20 cellular contexts compared by ENCODE assay signal in genomic region chr15:60937278-60937677, GRCh38.
A peak's percentile ranks its signal among the peaks of the same experiment; 100 is the strongest.
DNase-seq lines count a peak whose midpoint lies in the region; ATAC-seq, FAIRE-seq and TF ChIP-seq lines count a peak whose summit lies in the region.
"Had no signal": no experiment of that assay in that cellular context is flagged by ENCODE, and none has a peak within 500 bp of the region (broad histone marks: within the 10 kb centered on the region; RNA-seq: fewer than 3 reads in every experiment).

No MANE protein-coding gene starts in this region.

- H3K27ac ChIP-seq in endothelial cell of umbilical vein (ENCODE audit: insufficient read depth, low read depth, low read length), result no peak overlapping the region
- H3K27ac ChIP-seq in esophagus squamous epithelium, result no peak overlapping the region
- no peak overlapping the region for H3K27ac ChIP-seq in osteoblast (ENCODE audit: low read depth, low read length)
- H3K27ac ChIP-seq: 22Rv1, BLaER1, C4-2B had no signal

- no peak overlapping the region for H3K9ac ChIP-seq in endothelial cell of umbilical vein (replicated peaks; ENCODE audit: extremely low read depth, insufficient read depth, low read length)
- H3K9ac ChIP-seq: BLaER1 had no signal

- H4K20me1 ChIP-seq in endothelial cell of umbilical vein (replicated peaks; ENCODE audit: control insufficient read depth, extremely low read depth, insufficient read depth, low read length) (no peaks in the 10 kb centered on the region), osteoblast (ENCODE audit: insufficient read depth, low read length) (no peaks in the 10 kb centered on the region)
- H4K20me1 ChIP-seq: BLaER1 had no signal

- H3K79me2 ChIP-seq in endothelial cell of umbilical vein (ENCODE audit: control insufficient read depth, insufficient read depth, low read length), result no peaks in the 10 kb centered on the region
- no peaks in the 10 kb centered on the region for H3K79me2 ChIP-seq in osteoblast (ENCODE audit: insufficient read depth, low read length)

- POLR2A ChIA-PET in endothelial cell of umbilical vein (lab: Charles Lee), result no interaction called here

- no TSS peak for BruUV-seq in endothelial cell of umbilical vein (replicated peaks; lab: Mats Ljungman, UMichigan)

- H3K4me1 ChIP-seq in endothelial cell of umbilical vein (ENCODE audit: control insufficient read depth, extremely low read depth, insufficient read depth, low read length) (no peaks in the 10 kb centered on the region), esophagus squamous epithelium (peaks cover 0 to 40% (median 8%) of the 10 kb centered on the region in 3 donors), osteoblast (ENCODE audit: insufficient read depth, low read length) (peaks cover 13% of the 10 kb centered on the region)
- H3K4me1 ChIP-seq: BLaER1, Caco-2 had no signal

- TF ChIP-seq CTCF in endothelial cell of umbilical vein (IDR thresholded peaks at IDR 0.05; ENCODE audit: extremely low read depth in 1 of 2, insufficient read depth in 1 of 2, low read depth in 1 of 2, low read length in 2 of 2), result no peak
- TF ChIP-seq CTCF in esophagus squamous epithelium (IDR thresholded peaks at IDR 0.05), result no peak
- no peak for TF ChIP-seq CTCF in osteoblast (IDR thresholded peaks at IDR 0.05; ENCODE audit: extremely low read depth, low read depth, low read length)

- no peak for FAIRE-seq in endothelial cell of umbilical vein (lab: Jason Lieb, UNC)
- FAIRE-seq: A204.1, GM12878 had no signal

- intact Hi-C loops in endothelial cell of umbilical vein (cut with micrococcal nuclease) (no loop called here), esophagus squamous epithelium (cut with DNase I) (no loop called here)

- TF ChIP-seq POLR2A in endothelial cell of umbilical vein (IDR thresholded peaks at IDR 0.05; ENCODE audit: low read depth, low read length) (no peak), esophagus squamous epithelium (IDR thresholded peaks at IDR 0.05) (no peak)

- no peaks in the 10 kb centered on the region for H3K9me3 ChIP-seq in endothelial cell of umbilical vein (replicated peaks; ENCODE audit: control insufficient read depth, insufficient read depth, low read length)
- no peaks in the 10 kb centered on the region for H3K9me3 ChIP-seq in esophagus squamous epithelium
- H3K9me3 ChIP-seq in osteoblast (ENCODE audit: low read depth, low read length), result no peaks in the 10 kb centered on the region
- H3K9me3 ChIP-seq: BLaER1, Caco-2 had no signal

- H2AFZ ChIP-seq in endothelial cell of umbilical vein (ENCODE audit: low read depth, low read length) (no peak overlapping the region), osteoblast (ENCODE audit: low read length) (no peak overlapping the region)
- H2AFZ ChIP-seq: GM23338 had no signal

- no peaks in the 10 kb centered on the region for H3K9me1 ChIP-seq in endothelial cell of umbilical vein (replicated peaks; ENCODE audit: control insufficient read depth, extremely low read depth, insufficient read depth, low read length)

- H3K36me3 ChIP-seq in endothelial cell of umbilical vein (ENCODE audit: control insufficient read depth in 2 of 2, extremely low read depth in 1 of 2, insufficient read depth in 2 of 2, low read length in 2 of 2) (no peaks in the 10 kb centered on the region), esophagus squamous epithelium (no peaks in the 10 kb centered on the region), osteoblast (ENCODE audit: insufficient read depth, low read length) (no peaks in the 10 kb centered on the region)
- H3K36me3 ChIP-seq: BLaER1 had no signal

- dilution Hi-C loops in endothelial cell of umbilical vein (cut with MboI; ENCODE audit: extremely low pct_ligation_motif_present, low sequenced_read_pairs), result no loop called here

- CTCF ChIA-PET in endothelial cell of umbilical vein (lab: Charles Lee), result interaction anchor here (1.8 kb wide), 1 partner anchor 20 kb away, joined by 8 read pairs; no protein-coding TSS in a partner anchor

- H3K27me3 ChIP-seq in endothelial cell of umbilical vein (ENCODE audit: control insufficient read depth in 2 of 2, insufficient read depth in 2 of 2, low read length in 2 of 2) (no peaks in the 10 kb centered on the region), esophagus squamous epithelium (no peaks in the 10 kb centered on the region), osteoblast (ENCODE audit: insufficient read depth, low read length) (no peaks in the 10 kb centered on the region)
- H3K27me3 ChIP-seq: BLaER1 had no signal

- DNase-seq in NCI-H226, result peak; percentile 16
- peak; percentile 65 for DNase-seq in endothelial cell of umbilical vein (ENCODE audit: low read depth, low spot score)
- peak; percentile 40 to 71 for DNase-seq in lung microvascular endothelial cell (ENCODE audit: low read depth in 2 of 2)
- DNase-seq in esophagus squamous epithelium (lab: John Stamatoyannopoulos, UW), result no peak
- no peak for DNase-seq in osteoblast (ENCODE audit: insufficient read length, low spot score, missing footprints)
- DNase-seq: Caco-2; CD4-positive, CD25-positive, alpha-beta regulatory T cell; CD8-positive, alpha-beta T cell; DMS79; EL; GDM1; H9 had no signal

- H3K4me2 ChIP-seq in endothelial cell of umbilical vein (ENCODE audit: insufficient read depth, low read length), result no peak overlapping the region
- no peak overlapping the region for H3K4me2 ChIP-seq in osteoblast (ENCODE audit: insufficient read depth, low read length)
- H3K4me2 ChIP-seq: BLaER1, GM23338 had no signal

- no peak for ATAC-seq in GM18873 (IDR thresholded peaks at IDR 0.05; ENCODE audit: low FRiP score, unreplicated experiment)
- ATAC-seq: CD8-positive, alpha-beta T cell; GM12878; GM23338; HCT116 had no signal

- H3K4me3 ChIP-seq in endothelial cell of umbilical vein (replicated peaks in 1 of 3; ENCODE audit: insufficient read depth in 1 of 3, low read depth in 1 of 3, low read length in 3 of 3) (no peak overlapping the region), esophagus squamous epithelium (no peak overlapping the region), osteoblast (ENCODE audit: insufficient read depth, low read length) (no peak overlapping the region)
- H3K4me3 ChIP-seq: BLaER1, GM12878, GM23338 had no signal

TF ChIP-seq in endothelial cell of umbilical vein, 7 proteins besides CTCF, POLR2A, EP300 and RAD21:
- TF ChIP-seq POLR2AphosphoS5 (IDR thresholded peaks at IDR 0.05; ENCODE audit: insufficient read depth, low read depth, low read length), result no peak
- TF ChIP-seq MYC (IDR thresholded peaks at IDR 0.05; ENCODE audit: low read depth, low read length), result no peak
- no peak for TF ChIP-seq GATA2 (IDR thresholded peaks at IDR 0.05; ENCODE audit: insufficient read depth, insufficient read length, low read depth, low read length)
- TF ChIP-seq FOS (IDR thresholded peaks at IDR 0.05; ENCODE audit: borderline replicate concordance, insufficient read depth, low read length), result no peak
- TF ChIP-seq MAX (IDR thresholded peaks at IDR 0.05; ENCODE audit: insufficient read depth, insufficient read length), result no peak

Comparison
In these comparisons a context has a peak if more than half of its experiments do, and no peak if none do; other contexts are left out.
1. DNase-seq: peak in NCI-H226 (single experiment), endothelial cell of umbilical vein (single experiment) and lung microvascular endothelial cell (2 of 2); none in esophagus squamous epithelium (single experiment) and osteoblast (single experiment).